9 cellular contexts compared by ENCODE assay signal in the genomic region with DNA sequence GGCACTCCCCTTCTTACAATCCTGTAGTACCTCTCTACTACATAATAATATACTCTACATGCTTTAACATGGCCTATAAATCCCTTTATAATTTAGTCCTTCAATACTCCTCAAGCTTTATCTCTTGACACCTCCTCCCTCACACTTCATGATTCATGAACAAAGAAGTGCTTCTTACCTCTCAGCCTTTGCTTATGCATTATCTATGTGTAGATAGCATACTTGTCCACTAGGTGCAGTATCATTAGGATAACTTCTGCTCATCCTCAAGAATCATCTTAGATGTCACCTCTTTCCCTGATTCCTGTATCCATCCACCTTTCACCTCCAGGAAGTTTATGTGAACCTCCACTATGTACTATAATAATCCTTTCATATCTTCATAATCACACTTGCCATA.
A peak's percentile ranks its signal among the peaks of the same experiment; 100 is the strongest.
DNase-seq lines count a peak whose midpoint lies in the region; ATAC-seq and TF ChIP-seq lines count a peak whose summit lies in the region.
"Had no signal": no experiment of that assay in that cellular context is flagged by ENCODE, and none has a peak within 500 bp of the region (broad histone marks: within the 10 kb centered on the region; RNA-seq: fewer than 3 reads in every experiment).

No MANE protein-coding gene starts in this region.

- H2BK15ac ChIP-seq in mesendoderm (replicated peaks; ENCODE audit: low read depth): no peak overlapping the region

- H3K4me2 ChIP-seq in mesendoderm (ENCODE audit: low read length): no peak overlapping the region
- H3K4me2 ChIP-seq: KMS-11 had no signal

- no peaks in the 10 kb centered on the region for H3K79me2 ChIP-seq in mesendoderm (ENCODE audit: control insufficient read depth, insufficient read depth, low read length)

- H3K36me3 ChIP-seq in RWPE2 (ENCODE audit: low read depth) (no peaks in the 10 kb centered on the region), mesendoderm (ENCODE audit: control insufficient read depth, insufficient read depth, low read length) (no peaks in the 10 kb centered on the region)

- no peak overlapping the region for H3K56ac ChIP-seq in mesendoderm (ENCODE audit: low read length)

- no peak for DNase-seq in GM13977 (ENCODE audit: low spot score)
- no peak for DNase-seq in RWPE2 (ENCODE audit: low spot score)
- peak; percentile 43 for DNase-seq in mesendoderm
- DNase-seq in NCI-H748 (lab: John Stamatoyannopoulos, UW; ENCODE audit: unreplicated experiment): no peak
- DNase-seq: caudate nucleus had no signal

- H2BK120ac ChIP-seq in mesendoderm (ENCODE audit: low read depth, low read length): no peak overlapping the region

- H2BK5ac ChIP-seq in mesendoderm (ENCODE audit: low read length): no peak overlapping the region

- H3K9ac ChIP-seq in mesendoderm (ENCODE audit: low read length): no peak overlapping the region
- H3K9ac ChIP-seq: KMS-11 had no signal

- H2AK5ac ChIP-seq in mesendoderm (ENCODE audit: low read length): no peak overlapping the region

- H3K27me3 ChIP-seq in RWPE2 (ENCODE audit: insufficient read depth, poor library complexity, severe bottlenecking): no peaks in the 10 kb centered on the region
- H3K27me3 ChIP-seq in mesendoderm (ENCODE audit: insufficient read depth, low read length, poor library complexity): no peaks in the 10 kb centered on the region

- H3K9me3 ChIP-seq in RWPE2 (ENCODE audit: severe bottlenecking): no peaks in the 10 kb centered on the region

- H3K27ac ChIP-seq in RWPE2 (ENCODE audit: poor library complexity, severe bottlenecking) (no peak overlapping the region), mesendoderm (ENCODE audit: low read depth, low read length) (no peak overlapping the region)
- H3K27ac ChIP-seq: KMS-11 had no signal

- no peak overlapping the region for H3K23ac ChIP-seq in mesendoderm (ENCODE audit: low read length)

- H3K4me1 ChIP-seq in RWPE2 (ENCODE audit: insufficient read depth, poor library complexity, severe bottlenecking): no peaks in the 10 kb centered on the region
- H3K4me1 ChIP-seq in mesendoderm (ENCODE audit: control insufficient read depth, low read depth, low read length): no peaks in the 10 kb centered on the region

- H3K18ac ChIP-seq in mesendoderm (ENCODE audit: low read length): no peak overlapping the region

- H3K4me3 ChIP-seq in RWPE2 (ENCODE audit: severe bottlenecking) (no peak overlapping the region), mesendoderm (ENCODE audit: low read length) (no peak overlapping the region)

- H4K8ac ChIP-seq in mesendoderm (ENCODE audit: low read depth, low read length): no peak overlapping the region

- no peak overlapping the region for H4K5ac ChIP-seq in mesendoderm (ENCODE audit: low read length)

- ATAC-seq in HG02973 (IDR thresholded peaks at IDR 0.05; ENCODE audit: unreplicated experiment): peak; percentile 58
- peak; percentile 51; the same call in 1 of the 3 replicates for ATAC-seq in RWPE2 (ENCODE audit: low read depth)
- no peak for ATAC-seq in HG02759 (IDR thresholded peaks at IDR 0.05; ENCODE audit: unreplicated experiment)
- no peak for ATAC-seq in GM21717 (IDR thresholded peaks at IDR 0.05; ENCODE audit: unreplicated experiment)

- TF ChIP-seq CTCF in GM13977 (IDR thresholded peaks at IDR 0.05; ENCODE audit: extremely low read depth, insufficient read depth, missing control alignments) (peak; percentile 30), RWPE2 (IDR thresholded peaks at IDR 0.05; ENCODE audit: poor library complexity, severe bottlenecking) (no peak)

- H3K79me1 ChIP-seq in mesendoderm (ENCODE audit: low read length): no peaks in the 10 kb centered on the region

- in situ Hi-C loops in GM13977 (cut with MboI; ENCODE audit: low pct_unique_long_range_greater_than_20kb, low sequenced_read_pairs, unreplicated experiment): no loop called here

- no peak overlapping the region for H3K4ac ChIP-seq in mesendoderm (ENCODE audit: low read depth, low read length)

Comparison
In these comparisons a context has a peak if more than half of its experiments do, and no peak if none do; other contexts are left out.
1. ATAC-seq: peak in HG02973 (single experiment) and RWPE2 (single experiment); none in HG02759 (single experiment) and GM21717 (single experiment).